25 cellular contexts compared by ENCODE assay signal in the genomic region with DNA sequence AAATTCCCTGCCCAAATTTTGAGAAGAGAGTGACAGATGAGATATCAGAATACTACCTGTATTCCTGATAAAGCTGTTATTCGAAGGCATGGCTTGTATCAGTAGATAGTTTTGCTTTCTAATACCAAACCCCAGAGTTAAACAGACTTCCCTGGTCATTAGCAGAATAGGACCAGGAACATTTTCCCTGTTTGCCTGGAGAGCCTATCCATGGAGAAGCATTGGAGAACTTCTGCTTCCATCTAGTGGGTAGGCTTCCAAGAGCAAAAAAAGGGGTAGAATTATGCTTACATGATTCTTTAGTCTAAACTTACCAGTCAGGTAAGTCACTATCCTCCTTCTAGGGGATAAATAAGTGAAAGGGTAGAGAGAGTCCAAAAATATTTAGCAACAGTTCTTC.
"Had no signal": no experiment of that assay in that cellular context is flagged by ENCODE, and none has a peak within 500 bp of the region (broad histone marks: within the 10 kb centered on the region; RNA-seq: fewer than 3 reads in every experiment).

No MANE protein-coding gene starts in this region.

- H3K4me3 ChIP-seq: Peyer's patch, SJSA1 had no signal

- DNase-seq: activated B cell treated with CpG ODN at 0.5 μM for 24 hours; activated CD4-positive, alpha-beta memory T cell treated with anti-CD3 and anti-CD28 coated beads for 36 hours; activated CD4-positive, alpha-beta T cell treated with anti-CD3 and anti-CD28 coated beads for 1 hour; activated CD4-positive, alpha-beta T cell treated with anti-CD3 and anti-CD28 coated beads, Interleukin-2, amount 10 ng/mL, durations not matched to agents 24 days and 14 days; activated CD8-positive, alpha-beta memory T cell treated with anti-CD3 and anti-CD28 coated beads for 24 hours; activated effector memory CD4-positive, alpha-beta T cell treated with anti-CD3 and anti-CD28 coated beads, Interleukin-2, amount 50 U/mL, for 16 hours; activated naive CD4-positive, alpha-beta T cell treated with Interleukin-2 at 50 U/mL for 16 hours; activated naive CD8-positive, alpha-beta T cell treated with anti-CD3 and anti-CD28 coated beads, Interleukin-2, amount 50 U/mL, for 24 hours; activated T-cell treated with anti-CD3 and anti-CD28 coated beads, Interleukin-2, amount 50 U/mL, for 4 hours; amygdala; MM.1S; NCI-H1105; NCI-H1436; NCI-H1694 treated with DMSO at 0.1 percent for 48 hours; NCI-H2029 treated with DMSO at 0.1 percent for 48 hours; NCI-H2227 treated with DMSO at 0.1 percent for 48 hours; NCI-H446 treated with DMSO at 0.1 percent for 48 hours; NCI-H524 treated with DMSO at 0.1 percent for 48 hours; NCI-H748 treated with DMSO at 0.1 percent for 48 hours; NK-92 treated with Interleukin-12 subunit alpha and Interleukin-12 subunit beta, amount 100 ng/mL, for 24 hours; Peyer's patch; SHP77; SW 1271 had no signal

- H3K36me3 ChIP-seq: Peyer's patch, SJSA1 had no signal

- H3K9me3 ChIP-seq: Peyer's patch, SJSA1 had no signal

- H3K27me3 ChIP-seq: Peyer's patch had no signal

- H3K4me1 ChIP-seq: Peyer's patch, SJSA1 had no signal

- ATAC-seq: activated naive CD8-positive, alpha-beta T cell treated with anti-CD3 and anti-CD28 coated beads, Interleukin-2, amount 50 U/mL, for 24 hours; SK-N-SH treated with all-trans-retinoic acid at 6 μM for 48 hours had no signal

- H3K27ac ChIP-seq: Peyer's patch, SJSA1 had no signal
